In the genomic region with DNA sequence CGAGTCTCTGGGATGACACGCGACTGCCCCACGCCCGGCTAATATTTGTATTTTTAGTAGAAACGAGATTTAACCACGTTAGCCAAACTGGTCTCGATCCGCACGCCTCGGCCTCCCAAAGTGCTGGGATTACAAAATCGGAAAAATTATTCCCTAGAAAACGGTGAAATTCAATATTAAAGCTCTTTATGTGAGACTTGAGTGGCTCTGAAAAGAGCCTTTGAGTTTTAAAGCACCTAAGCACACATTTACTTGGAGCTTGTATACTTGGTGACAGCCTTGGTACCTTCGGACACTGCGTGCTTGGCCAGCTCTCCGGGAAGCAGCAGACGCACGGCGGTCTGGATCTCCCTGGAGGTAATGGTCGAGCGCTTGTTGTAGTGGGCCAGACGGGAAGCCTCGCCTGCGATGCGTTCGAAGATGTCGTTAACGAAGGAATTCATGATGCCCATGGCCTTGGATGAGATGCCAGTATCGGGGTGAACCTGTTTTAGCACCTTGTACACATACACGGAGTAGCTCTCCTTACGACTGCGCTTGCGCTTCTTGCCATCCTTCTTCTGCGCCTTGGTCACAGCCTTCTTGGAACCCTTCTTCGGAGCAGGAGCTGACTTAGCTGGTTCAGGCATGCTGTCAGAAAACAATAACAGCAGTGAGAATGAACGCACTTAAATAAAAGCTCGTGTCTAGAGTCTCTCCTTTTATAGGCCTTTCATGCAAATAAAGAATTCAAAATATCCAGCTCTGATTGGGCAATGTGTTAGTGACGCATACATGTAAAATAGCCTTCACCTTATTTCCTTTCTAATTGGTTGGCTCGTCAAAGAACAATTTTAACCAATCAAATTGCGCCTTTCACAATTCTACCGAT, we compare ENCODE assay signal across 1 cellular context.
A peak's percentile ranks its signal among the peaks of the same experiment; 100 is the strongest.
TF ChIP-seq lines count a peak whose summit lies in the region.

No MANE protein-coding gene starts in this region.

TF ChIP-seq in GM12878, 131 proteins besides CTCF, POLR2A, EP300 and RAD21 (continued from another document):
- TF ChIP-seq, protein P1, sequence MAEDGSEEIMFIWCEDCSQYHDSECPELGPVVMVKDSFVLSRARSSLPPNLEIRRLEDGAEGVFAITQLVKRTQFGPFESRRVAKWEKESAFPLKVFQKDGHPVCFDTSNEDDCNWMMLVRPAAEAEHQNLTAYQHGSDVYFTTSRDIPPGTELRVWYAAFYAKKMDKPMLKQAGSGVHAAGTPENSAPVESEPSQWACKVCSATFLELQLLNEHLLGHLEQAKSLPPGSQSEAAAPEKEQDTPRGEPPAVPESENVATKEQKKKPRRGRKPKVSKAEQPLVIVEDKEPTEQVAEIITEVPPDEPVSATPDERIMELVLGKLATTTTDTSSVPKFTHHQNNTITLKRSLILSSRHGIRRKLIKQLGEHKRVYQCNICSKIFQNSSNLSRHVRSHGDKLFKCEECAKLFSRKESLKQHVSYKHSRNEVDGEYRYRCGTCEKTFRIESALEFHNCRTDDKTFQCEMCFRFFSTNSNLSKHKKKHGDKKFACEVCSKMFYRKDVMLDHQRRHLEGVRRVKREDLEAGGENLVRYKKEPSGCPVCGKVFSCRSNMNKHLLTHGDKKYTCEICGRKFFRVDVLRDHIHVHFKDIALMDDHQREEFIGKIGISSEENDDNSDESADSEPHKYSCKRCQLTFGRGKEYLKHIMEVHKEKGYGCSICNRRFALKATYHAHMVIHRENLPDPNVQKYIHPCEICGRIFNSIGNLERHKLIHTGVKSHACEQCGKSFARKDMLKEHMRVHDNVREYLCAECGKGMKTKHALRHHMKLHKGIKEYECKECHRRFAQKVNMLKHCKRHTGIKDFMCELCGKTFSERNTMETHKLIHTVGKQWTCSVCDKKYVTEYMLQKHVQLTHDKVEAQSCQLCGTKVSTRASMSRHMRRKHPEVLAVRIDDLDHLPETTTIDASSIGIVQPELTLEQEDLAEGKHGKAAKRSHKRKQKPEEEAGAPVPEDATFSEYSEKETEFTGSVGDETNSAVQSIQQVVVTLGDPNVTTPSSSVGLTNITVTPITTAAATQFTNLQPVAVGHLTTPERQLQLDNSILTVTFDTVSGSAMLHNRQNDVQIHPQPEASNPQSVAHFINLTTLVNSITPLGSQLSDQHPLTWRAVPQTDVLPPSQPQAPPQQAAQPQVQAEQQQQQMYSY (CRISPR knock-in tag; IDR thresholded peaks at IDR 0.05), result no peak
- TF ChIP-seq RFX5 (IDR thresholded peaks at IDR 0.05; ENCODE audit: low read depth, low read length), result 0 out of 2 replicates have a peak, but pooled peaks have one; percentile 43
- peak; percentile 6; the same call in 1 of the 2 replicates for TF ChIP-seq TBL1XR1 (IDR thresholded peaks at IDR 0.05; ENCODE audit: low read depth, low read length)
- TF ChIP-seq BHLHE40 (IDR thresholded peaks at IDR 0.05; ENCODE audit: borderline replicate concordance in 1 of 2, low read depth in 2 of 2, low read length in 1 of 2), result no peak
- TF ChIP-seq, protein P2, sequence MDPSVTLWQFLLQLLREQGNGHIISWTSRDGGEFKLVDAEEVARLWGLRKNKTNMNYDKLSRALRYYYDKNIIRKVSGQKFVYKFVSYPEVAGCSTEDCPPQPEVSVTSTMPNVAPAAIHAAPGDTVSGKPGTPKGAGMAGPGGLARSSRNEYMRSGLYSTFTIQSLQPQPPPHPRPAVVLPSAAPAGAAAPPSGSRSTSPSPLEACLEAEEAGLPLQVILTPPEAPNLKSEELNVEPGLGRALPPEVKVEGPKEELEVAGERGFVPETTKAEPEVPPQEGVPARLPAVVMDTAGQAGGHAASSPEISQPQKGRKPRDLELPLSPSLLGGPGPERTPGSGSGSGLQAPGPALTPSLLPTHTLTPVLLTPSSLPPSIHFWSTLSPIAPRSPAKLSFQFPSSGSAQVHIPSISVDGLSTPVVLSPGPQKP (IDR thresholded peaks at IDR 0.05; ENCODE audit: low read depth, low read length), result no peak
- TF ChIP-seq, protein P3, sequence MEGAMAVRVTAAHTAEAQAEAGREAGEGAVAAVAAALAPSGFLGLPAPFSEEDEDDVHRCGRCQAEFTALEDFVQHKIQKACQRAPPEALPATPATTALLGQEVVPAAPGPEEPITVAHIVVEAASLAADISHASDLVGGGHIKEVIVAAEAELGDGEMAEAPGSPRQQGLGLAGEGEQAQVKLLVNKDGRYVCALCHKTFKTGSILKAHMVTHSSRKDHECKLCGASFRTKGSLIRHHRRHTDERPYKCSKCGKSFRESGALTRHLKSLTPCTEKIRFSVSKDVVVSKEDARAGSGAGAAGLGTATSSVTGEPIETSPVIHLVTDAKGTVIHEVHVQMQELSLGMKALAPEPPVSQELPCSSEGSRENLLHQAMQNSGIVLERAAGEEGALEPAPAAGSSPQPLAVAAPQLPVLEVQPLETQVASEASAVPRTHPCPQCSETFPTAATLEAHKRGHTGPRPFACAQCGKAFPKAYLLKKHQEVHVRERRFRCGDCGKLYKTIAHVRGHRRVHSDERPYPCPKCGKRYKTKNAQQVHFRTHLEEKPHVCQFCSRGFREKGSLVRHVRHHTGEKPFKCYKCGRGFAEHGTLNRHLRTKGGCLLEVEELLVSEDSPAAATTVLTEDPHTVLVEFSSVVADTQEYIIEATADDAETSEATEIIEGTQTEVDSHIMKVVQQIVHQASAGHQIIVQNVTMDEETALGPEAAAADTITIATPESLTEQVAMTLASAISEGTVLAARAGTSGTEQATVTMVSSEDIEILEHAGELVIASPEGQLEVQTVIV (IDR thresholded peaks at IDR 0.05; ENCODE audit: borderline replicate concordance, partially characterized antibody), result no peak
- peak; percentile 88 for TF ChIP-seq CBFB (IDR thresholded peaks at IDR 0.05; ENCODE audit: low read depth)
- TF ChIP-seq ZNF622 (IDR thresholded peaks at IDR 0.05), result no peak
- peak; percentile 75 for TF ChIP-seq CREB1 (IDR thresholded peaks at IDR 0.05; ENCODE audit: low read depth)
- TF ChIP-seq YY1 (IDR thresholded peaks at IDR 0.05; ENCODE audit: low read depth, low read length), result peak; percentile 25; the same call in 1 of the 2 replicates
- TF ChIP-seq RCOR1 (conservative IDR thresholded peaks at IDR 0.05; ENCODE audit: low read depth, low read length), result no peak
TF ChIP-seq in GM12878: peak in this region for 60.
